Comparison of ENCODE assay signal across 8 cellular contexts in genomic region chr10:51878695-51879094, GRCh38.
A peak's percentile ranks its signal among the peaks of the same experiment; 100 is the strongest.
DNase-seq lines count a peak whose midpoint lies in the region; ATAC-seq, FAIRE-seq and TF ChIP-seq lines count a peak whose summit lies in the region.

No MANE protein-coding gene starts in this region.

- dilution Hi-C loops in endothelial cell of umbilical vein (cut with MboI; ENCODE audit: extremely low pct_ligation_motif_present, low sequenced_read_pairs), result no loop called here

- no peak for TF ChIP-seq CTCF in endothelial cell of umbilical vein (IDR thresholded peaks at IDR 0.05; ENCODE audit: extremely low read depth in 1 of 2, insufficient read depth in 1 of 2, low read depth in 1 of 2, low read length in 2 of 2)

- peak; percentile 47 for FAIRE-seq in endothelial cell of umbilical vein (lab: Jason Lieb, UNC)

- H3K9ac ChIP-seq in endothelial cell of umbilical vein (replicated peaks; ENCODE audit: extremely low read depth, insufficient read depth, low read length), result no peak overlapping the region

- no peak overlapping the region for H2AFZ ChIP-seq in endothelial cell of umbilical vein (ENCODE audit: low read depth, low read length)

- no peaks in the 10 kb centered on the region for H3K4me1 ChIP-seq in endothelial cell of umbilical vein (ENCODE audit: control insufficient read depth, extremely low read depth, insufficient read depth, low read length)
- peaks cover 0 to 8% of the 10 kb centered on the region in 2 donors for H3K4me1 ChIP-seq in aorta (ENCODE audit: control insufficient read depth in 1 of 2, insufficient read depth in 2 of 2, low read length in 2 of 2)

- no peak overlapping the region for H3K4me3 ChIP-seq in endothelial cell of umbilical vein (replicated peaks in 1 of 3; ENCODE audit: insufficient read depth in 1 of 3, low read depth in 1 of 3, low read length in 3 of 3)
- no peak overlapping the region for H3K4me3 ChIP-seq in aorta (ENCODE audit: low read length in 2 of 2)
- H3K4me3 ChIP-seq in MG63, result no peak overlapping the region

- no peak for DNase-seq in Right ventricle myocardium superior
- no peak for DNase-seq in cardiac septum (ENCODE audit: low spot score)
- DNase-seq in endothelial cell of umbilical vein (ENCODE audit: low read depth, low spot score), result peak; percentile 6
- DNase-seq in aorta, result no peak
- DNase-seq in MG63, result no peak
- DNase-seq in NCI-H226, result no peak
- no peak for DNase-seq in kidney tubule cell (ENCODE audit: low spot score)

- no peak for TF ChIP-seq POLR2A in endothelial cell of umbilical vein (IDR thresholded peaks at IDR 0.05; ENCODE audit: low read depth, low read length)

- H3K9me3 ChIP-seq in endothelial cell of umbilical vein (replicated peaks; ENCODE audit: control insufficient read depth, insufficient read depth, low read length) (no peaks in the 10 kb centered on the region), aorta (ENCODE audit: control insufficient read depth, low read length) (no peaks in the 10 kb centered on the region), MG63 (peaks cover 3% of the 10 kb centered on the region; the same call in 1 of the 2 replicates)

- no peaks in the 10 kb centered on the region for H3K9me1 ChIP-seq in endothelial cell of umbilical vein (replicated peaks; ENCODE audit: control insufficient read depth, extremely low read depth, insufficient read depth, low read length)

- ATAC-seq in Right ventricle myocardium superior (ENCODE audit: poor library complexity) (peak; percentile 19), HG03196 (IDR thresholded peaks at IDR 0.05; ENCODE audit: unreplicated experiment) (peak; percentile 12), aorta (ENCODE audit: low FRiP score) (no peak)

- CTCF ChIA-PET in endothelial cell of umbilical vein (lab: Charles Lee), result no interaction called here

- no peaks in the 10 kb centered on the region for H4K20me1 ChIP-seq in endothelial cell of umbilical vein (replicated peaks; ENCODE audit: control insufficient read depth, extremely low read depth, insufficient read depth, low read length)

- intact Hi-C loops in Right ventricle myocardium superior (cut with DNase I) (no loop called here), cardiac septum (cut with DNase I) (no loop called here), endothelial cell of umbilical vein (cut with micrococcal nuclease) (no loop called here), aorta (cut with DNase I) (loop anchor here in 1 of 2 donors (10.0 kb wide), 1 partner anchor 126 kb away; no protein-coding TSS in a partner anchor)

- no peaks in the 10 kb centered on the region for H3K79me2 ChIP-seq in endothelial cell of umbilical vein (ENCODE audit: control insufficient read depth, insufficient read depth, low read length)

- H3K27ac ChIP-seq in endothelial cell of umbilical vein (ENCODE audit: insufficient read depth, low read depth, low read length), result no peak overlapping the region
- peak overlapping the region; percentile 44 to 67 for H3K27ac ChIP-seq in aorta (ENCODE audit: low read depth in 1 of 2, low read length in 2 of 2)

- H3K4me2 ChIP-seq in endothelial cell of umbilical vein (ENCODE audit: insufficient read depth, low read length), result no peak overlapping the region

- H3K27me3 ChIP-seq in endothelial cell of umbilical vein (ENCODE audit: control insufficient read depth in 2 of 2, insufficient read depth in 2 of 2, low read length in 2 of 2), result no peaks in the 10 kb centered on the region
- no peaks in the 10 kb centered on the region for H3K27me3 ChIP-seq in aorta (ENCODE audit: control insufficient read depth in 1 of 2, insufficient read depth in 2 of 2, low read length in 1 of 2)
- H3K27me3 ChIP-seq in MG63, result no peaks in the 10 kb centered on the region

- H3K36me3 ChIP-seq in endothelial cell of umbilical vein (ENCODE audit: control insufficient read depth in 2 of 2, extremely low read depth in 1 of 2, insufficient read depth in 2 of 2, low read length in 2 of 2), result no peaks in the 10 kb centered on the region
- no peaks in the 10 kb centered on the region for H3K36me3 ChIP-seq in aorta (ENCODE audit: control insufficient read depth in 1 of 2, insufficient read depth in 2 of 2, low read length in 1 of 2)
- H3K36me3 ChIP-seq in MG63, result no peaks in the 10 kb centered on the region

- no TSS peak for BruUV-seq in endothelial cell of umbilical vein (replicated peaks; lab: Mats Ljungman, UMichigan)

- POLR2A ChIA-PET in endothelial cell of umbilical vein (lab: Charles Lee), result no interaction called here

TF ChIP-seq in endothelial cell of umbilical vein, 7 proteins besides CTCF, POLR2A, EP300 and RAD21:
- TF ChIP-seq GATA2 (IDR thresholded peaks at IDR 0.05; ENCODE audit: insufficient read depth, insufficient read length, low read depth, low read length), result no peak
TF ChIP-seq in endothelial cell of umbilical vein: peak in this region for 0.
